ENCODE assay signal across 12 cellular contexts in genomic region chr19:40274585-40275544, GRCh38. TPM values are rescaled to one million over a fixed set of nuclear protein-coding genes. Genes with fewer than 3 reads are reported as not detected.
DNase-seq lines count a peak whose midpoint lies in the region; ATAC-seq and TF ChIP-seq lines count a peak whose summit lies in the region.
"Had no signal": no experiment of that assay in that cellular context is flagged by ENCODE, and none has a peak within 500 bp of the region (broad histone marks: within the 10 kb centered on the region; RNA-seq: fewer than 3 reads in every experiment).

No MANE protein-coding gene starts in this region.

- peaks cover 38% of the 10 kb centered on the region for H3K4me1 ChIP-seq in lower lobe of right lung

- H3K4me1 Mint-ChIP-seq in CD4-positive, alpha-beta T cell (ENCODE audit: low read depth) = peaks cover 74% of the 10 kb centered on the region
- H3K4me1 Mint-ChIP-seq in activated T-helper 17 cell treated with anti-CD3 and anti-CD28 coated beads, Interleukin-2, amount 50 U/mL, for 72 hours = peaks cover 34% of the 10 kb centered on the region
- peaks cover 56 to 82% (median 63%) of the 10 kb centered on the region in 3 donors for H3K4me1 Mint-ChIP-seq in naive B cell

- H3K27ac Mint-ChIP-seq in CD4-positive, alpha-beta T cell = peak overlapping the region; percentile 66
- peak overlapping the region; percentile 70 for H3K27ac Mint-ChIP-seq in activated T-helper 17 cell treated with anti-CD3 and anti-CD28 coated beads, Interleukin-2, amount 50 U/mL, for 72 hours
- peak overlapping the region; percentile 58 to 89 (median 80) for H3K27ac Mint-ChIP-seq in naive B cell

- no peaks in the 10 kb centered on the region for H3K9me3 ChIP-seq in CD4-positive, alpha-beta T cell (ENCODE audit: control insufficient read depth, low read length)
- H3K9me3 ChIP-seq in lower lobe of right lung = no peaks in the 10 kb centered on the region
- H3K9me3 ChIP-seq: heart left ventricle had no signal

- H3K27me3 ChIP-seq in CD4-positive, alpha-beta T cell (ENCODE audit: control insufficient read depth, insufficient read depth, low read length) = no peaks in the 10 kb centered on the region
- no peaks in the 10 kb centered on the region for H3K27me3 ChIP-seq in HL-60 (ENCODE audit: insufficient read depth, poor library complexity, severe bottlenecking)
- H3K27me3 ChIP-seq in lower lobe of right lung (ENCODE audit: low read depth) = no peaks in the 10 kb centered on the region
- H3K27me3 ChIP-seq: heart left ventricle had no signal

- POLR2A ChIA-PET in CD4-positive, alpha-beta T cell (lab: Charles Lee) = interaction anchor here (1.1 kb wide), 1 partner anchor 11 kb away, joined by 3 read pairs; the partner anchor contains the start of gene AKT2

- H3K27me3 Mint-ChIP-seq in CD4-positive, alpha-beta T cell = no peaks in the 10 kb centered on the region
- H3K27me3 Mint-ChIP-seq in activated T-helper 17 cell treated with anti-CD3 and anti-CD28 coated beads, Interleukin-2, amount 50 U/mL, for 72 hours = no peaks in the 10 kb centered on the region
- H3K27me3 Mint-ChIP-seq in naive B cell = no peaks in the 10 kb centered on the region

- no peaks in the 10 kb centered on the region for H3K9me3 Mint-ChIP-seq in CD4-positive, alpha-beta T cell
- no peaks in the 10 kb centered on the region for H3K9me3 Mint-ChIP-seq in activated T-helper 17 cell treated with anti-CD3 and anti-CD28 coated beads, Interleukin-2, amount 50 U/mL, for 72 hours
- H3K9me3 Mint-ChIP-seq in naive B cell = no peaks in the 10 kb centered on the region

- peaks cover 5% of the 10 kb centered on the region for H3K36me3 ChIP-seq in lower lobe of right lung

- DNase-seq in CD4-positive, alpha-beta T cell = peak in 6 of 10 experiments; percentile 15 to 45 (median 23)
- DNase-seq in HL-60 (ENCODE audit: low read depth in 1 of 2, low spot score in 1 of 2) (peak; percentile 57 to 82), naive B cell (peak; percentile 34), AML-193 (lab: John Stamatoyannopoulos, UW) (no peak), COLO668 (lab: John Stamatoyannopoulos, UW; ENCODE audit: unreplicated experiment) (no peak), lower lobe of right lung (no peak)
- DNase-seq: occipital lobe, T1000 had no signal

- H3K4me3 Mint-ChIP-seq in CD4-positive, alpha-beta T cell = peak overlapping the region; percentile 32
- peak overlapping the region; percentile 27 for H3K4me3 Mint-ChIP-seq in activated T-helper 17 cell treated with anti-CD3 and anti-CD28 coated beads, Interleukin-2, amount 50 U/mL, for 72 hours
- peak overlapping the region in 7 of 8 donors; percentile 40 to 85 (median 76) for H3K4me3 Mint-ChIP-seq in naive B cell

- peaks cover 28% of the 10 kb centered on the region for H3K36me3 Mint-ChIP-seq in CD4-positive, alpha-beta T cell (ENCODE audit: low read depth)
- H3K36me3 Mint-ChIP-seq in activated T-helper 17 cell treated with anti-CD3 and anti-CD28 coated beads, Interleukin-2, amount 50 U/mL, for 72 hours (ENCODE audit: low read depth) = peaks cover 20% of the 10 kb centered on the region
- H3K36me3 Mint-ChIP-seq in naive B cell = no peaks in the 10 kb centered on the region

- CTCF ChIA-PET in CD4-positive, alpha-beta T cell (lab: Charles Lee) = no interaction called here

- TF ChIP-seq CTCF in CD4-positive, alpha-beta T cell (IDR thresholded peaks at IDR 0.05) = no peak
- no peak for TF ChIP-seq CTCF in HL-60 (IDR thresholded peaks at IDR 0.05; ENCODE audit: insufficient read depth, low read length)
- TF ChIP-seq CTCF in lower lobe of right lung (IDR thresholded peaks at IDR 0.05) = no peak

- peak; percentile 91 for ATAC-seq in CD4-positive, alpha-beta T cell (ENCODE audit: poor library complexity)
- ATAC-seq in activated T-helper 17 cell treated with anti-CD3 and anti-CD28 coated beads, Interleukin-2, amount 50 U/mL, for 72 hours (replicated peaks) = peak; percentile 60
- ATAC-seq in naive B cell (ENCODE audit: low read depth in 2 of 2) (peak; percentile 78 to 84), HG03521 (IDR thresholded peaks at IDR 0.05; ENCODE audit: unreplicated experiment) (no peak), lower lobe of right lung (no peak)

- intact Hi-C loops in CD4-positive, alpha-beta T cell (cut with DNase I, micrococcal nuclease) = no loop called here
- intact Hi-C loops in lower lobe of right lung (cut with DNase I) = no loop called here

- H3K4me3 ChIP-seq in HL-60 (replicated peaks; ENCODE audit: insufficient read depth, low read length) (no peak overlapping the region), lower lobe of right lung (no peak overlapping the region)

- H3K27ac ChIP-seq in CD4-positive, alpha-beta T cell (ENCODE audit: low read depth, low read length) = no peak overlapping the region
- peak overlapping the region; percentile 50 for H3K27ac ChIP-seq in HL-60 (replicated peaks)
- no peak overlapping the region for H3K27ac ChIP-seq in lower lobe of right lung

RNA-seq across cellular contexts. Expression of gene AKT2, which starts 10.3 kb away (rescaled TPM):
- total RNA-seq in CD4-positive, alpha-beta T cell = 100 to 1,000 TPM; 197 to 199 TPM
- 100 to 1,000 TPM; 123 to 163 TPM for total RNA-seq in activated T-helper 17 cell treated with anti-CD3 and anti-CD28 coated beads, Interleukin-2, amount 50 U/mL, for 72 hours
- polyA plus RNA-seq in naive B cell (ENCODE audit: low read depth in 6 of 6) = 10 to 100 TPM; 24.2 to 34.3 (median 30.8) TPM
- 102 TPM for total RNA-seq in lower lobe of right lung

RNA-seq across cellular contexts. Expression of gene CCNP, which starts 48.4 kb away (rescaled TPM):
- total RNA-seq in CD4-positive, alpha-beta T cell = 1 to 10 TPM; 1.2 to 1.7 TPM
- total RNA-seq in activated T-helper 17 cell treated with anti-CD3 and anti-CD28 coated beads, Interleukin-2, amount 50 U/mL, for 72 hours = under 1 TPM; 0.28 to 0.48 TPM
- not detected for polyA plus RNA-seq in naive B cell (ENCODE audit: low read depth in 6 of 6)
- total RNA-seq in lower lobe of right lung = not detected
- total RNA-seq: Daoy had no signal
- polyA plus RNA-seq: heart left ventricle had no signal

RNA-seq across cellular contexts. Expression of gene TTC9B, which starts 56.7 kb away (rescaled TPM):
- not detected for total RNA-seq in CD4-positive, alpha-beta T cell
- total RNA-seq in activated T-helper 17 cell treated with anti-CD3 and anti-CD28 coated beads, Interleukin-2, amount 50 U/mL, for 72 hours = 1 to 10 TPM in 1 of 2 donors, not detected in 1; 1.1 TPM
- polyA plus RNA-seq in naive B cell (ENCODE audit: low read depth in 6 of 6) = not detected
- total RNA-seq in lower lobe of right lung = not detected
- total RNA-seq: Daoy, heart left ventricle had no signal
- polyA plus RNA-seq: heart left ventricle had no signal

Comparison
In these comparisons a context has a peak if more than half of its experiments do, and no peak if none do; other contexts are left out.
1. ATAC-seq: peak in CD4-positive, alpha-beta T cell (single experiment), activated T-helper 17 cell treated with anti-CD3 and anti-CD28 coated beads, Interleukin-2, amount 50 U/mL, for 72 hours (single experiment) and naive B cell (2 of 2); none in HG03521 (single experiment) and lower lobe of right lung (0 of 2).
2. DNase-seq: peak in CD4-positive, alpha-beta T cell (6 of 10), HL-60 (2 of 2) and naive B cell (single experiment); none in AML-193 (0 of 2), COLO668 (single experiment) and lower lobe of right lung (single experiment).
3. Peak in every context shown above with its lines, with median percentiles within 50 percentile points of each other: H3K27ac Mint-ChIP-seq and H3K4me3 Mint-ChIP-seq.